ENCODE assay signal across 8 cellular contexts in the genomic region with DNA sequence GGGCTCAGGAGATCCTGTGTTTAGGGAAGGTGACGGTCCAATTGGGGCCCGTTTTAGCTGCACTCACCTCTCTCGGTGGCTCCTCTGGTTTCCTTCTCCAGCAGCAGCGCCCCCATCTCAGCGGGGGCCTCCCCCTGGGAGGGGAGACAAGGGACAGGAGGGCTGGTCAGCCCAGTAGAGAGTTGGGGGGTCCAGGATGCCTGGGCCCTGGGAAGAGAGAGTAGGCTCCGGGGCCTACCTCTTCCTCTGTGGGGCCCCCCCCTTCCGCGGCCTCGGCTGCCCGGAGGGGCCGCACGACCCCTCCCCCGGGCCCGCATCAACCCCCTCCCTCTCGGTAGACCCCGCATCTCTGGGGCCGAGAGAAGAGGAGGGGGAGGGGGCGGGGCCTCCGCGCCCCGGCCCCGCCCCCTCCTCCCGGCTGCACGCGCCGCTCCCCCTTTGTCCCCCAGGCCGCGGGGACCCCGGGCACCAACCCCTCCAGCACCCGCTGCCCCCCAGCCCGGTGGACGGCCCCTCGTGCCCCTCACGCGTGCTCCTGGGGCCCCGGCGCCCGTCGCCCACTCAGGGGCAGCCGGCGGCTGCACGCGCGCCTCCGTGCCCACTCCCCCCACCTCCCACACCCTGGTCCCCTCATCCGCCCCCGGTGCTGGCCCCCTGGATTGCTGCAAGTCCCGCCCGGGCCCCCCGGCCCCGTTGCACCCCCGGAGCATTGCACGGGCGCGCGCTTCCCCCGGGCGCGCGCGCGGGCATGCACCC. TPM values are rescaled to one million over a fixed set of nuclear protein-coding genes. Genes with fewer than 3 reads are reported as not detected.
A peak's percentile ranks its signal among the peaks of the same experiment; 100 is the strongest.
DNase-seq lines count a peak whose midpoint lies in the region; ATAC-seq lines count a peak whose summit lies in the region.

No MANE protein-coding gene starts in this region.

- peak overlapping the region; percentile 86 for H3K4me3 Mint-ChIP-seq in activated naive CD8-positive, alpha-beta T cell treated with anti-CD3 and anti-CD28 coated beads for 36 hours
- peak overlapping the region; percentile 71 to 95 (median 82) for H3K4me3 Mint-ChIP-seq in immature natural killer cell

- H3K27ac ChIP-seq in subcutaneous abdominal adipose tissue (ENCODE audit: low read depth, low read length) = peak overlapping the region; percentile 65

- no peaks in the 10 kb centered on the region for H3K27me3 Mint-ChIP-seq in activated naive CD8-positive, alpha-beta T cell treated with anti-CD3 and anti-CD28 coated beads for 36 hours
- H3K27me3 Mint-ChIP-seq in immature natural killer cell (ENCODE audit: low read depth in 3 of 3) = peaks cover 6 to 13% (median 10%) of the 10 kb centered on the region in 3 donors

- ATAC-seq in Right ventricle myocardium inferior = no peak
- no peak for ATAC-seq in left ventricle myocardium superior
- ATAC-seq in HG02938 (IDR thresholded peaks at IDR 0.05; ENCODE audit: unreplicated experiment) = no peak

- peaks cover 13% of the 10 kb centered on the region for H3K36me3 Mint-ChIP-seq in activated naive CD8-positive, alpha-beta T cell treated with anti-CD3 and anti-CD28 coated beads for 36 hours
- peaks cover 0 to 7% (median 3%) of the 10 kb centered on the region in 3 donors for H3K36me3 Mint-ChIP-seq in immature natural killer cell

- DNase-seq in Right ventricle myocardium inferior (ENCODE audit: missing footprints) (peak; percentile 76), left ventricle myocardium superior (no peak), immature natural killer cell (peak in 1 of 3 donors; percentile 3), HPDE6-E6E7 (ENCODE audit: extremely low spot score) (no peak), NCI-H1930 (lab: John Stamatoyannopoulos, UW) (no peak)
- DNase-seq in activated naive CD8-positive, alpha-beta T cell treated with anti-CD3 and anti-CD28 coated beads for 36 hours = no peak

- peak overlapping the region in 4 of 5 donors; percentile 10 to 76 (median 44) for H3K9ac ChIP-seq in subcutaneous abdominal adipose tissue (ENCODE audit: low read length in 5 of 5)

- no peaks in the 10 kb centered on the region for H3K9me3 Mint-ChIP-seq in activated naive CD8-positive, alpha-beta T cell treated with anti-CD3 and anti-CD28 coated beads for 36 hours
- H3K9me3 Mint-ChIP-seq in immature natural killer cell = no peaks in the 10 kb centered on the region

- intact Hi-C loops in Right ventricle myocardium inferior (cut with DNase I) (no loop called here), left ventricle myocardium superior (cut with micrococcal nuclease) (no loop called here)

- H3K4me1 Mint-ChIP-seq in activated naive CD8-positive, alpha-beta T cell treated with anti-CD3 and anti-CD28 coated beads for 36 hours = peaks cover 25% of the 10 kb centered on the region
- peaks cover 38 to 40% of the 10 kb centered on the region in 2 donors for H3K4me1 Mint-ChIP-seq in immature natural killer cell

- peaks cover 2 to 39% (median 27%) of the 10 kb centered on the region in 5 donors for H3K4me1 ChIP-seq in subcutaneous abdominal adipose tissue (ENCODE audit: control insufficient read depth in 5 of 5, insufficient read depth in 5 of 5, low read length in 5 of 5)

- H3K27me3 ChIP-seq in subcutaneous abdominal adipose tissue (ENCODE audit: control insufficient read depth in 5 of 5, insufficient read depth in 4 of 5, low read length in 5 of 5) = no peaks in the 10 kb centered on the region

- H3K9me3 ChIP-seq in subcutaneous abdominal adipose tissue (ENCODE audit: control insufficient read depth in 5 of 5, low read length in 5 of 5) = no peaks in the 10 kb centered on the region

- peak overlapping the region; percentile 48 to 98 (median 97) for H3K4me3 ChIP-seq in subcutaneous abdominal adipose tissue (ENCODE audit: low read depth in 1 of 5, low read length in 5 of 5)

- peaks cover 0 to 26% (median 20%) of the 10 kb centered on the region in 5 donors for H3K36me3 ChIP-seq in subcutaneous abdominal adipose tissue (ENCODE audit: control insufficient read depth in 5 of 5, insufficient read depth in 5 of 5, low read length in 5 of 5)

- H3K27ac Mint-ChIP-seq in activated naive CD8-positive, alpha-beta T cell treated with anti-CD3 and anti-CD28 coated beads for 36 hours = peak overlapping the region; percentile 85
- peak overlapping the region; percentile 67 to 94 (median 88) for H3K27ac Mint-ChIP-seq in immature natural killer cell

RNA-seq across cellular contexts. Expression of a gene that starts 0.5 kb away (rescaled TPM):
- total RNA-seq in Right ventricle myocardium inferior (16.8 TPM), left ventricle myocardium superior (17.1 TPM)
- 10 to 100 TPM; 63.4 to 64.0 TPM for total RNA-seq in activated naive CD8-positive, alpha-beta T cell treated with anti-CD3 and anti-CD28 coated beads for 36 hours
- 10 to 100 TPM; 18.8 to 52.1 (median 21.5) TPM for polyA plus RNA-seq in immature natural killer cell

RNA-seq across cellular contexts. Expression of a gene that starts 4.9 kb away (rescaled TPM):
- total RNA-seq in Right ventricle myocardium inferior (3.2 TPM), left ventricle myocardium superior (3.3 TPM)
- 1 to 10 TPM; 3.1 to 3.2 TPM for total RNA-seq in activated naive CD8-positive, alpha-beta T cell treated with anti-CD3 and anti-CD28 coated beads for 36 hours
- not detected for polyA plus RNA-seq in immature natural killer cell

RNA-seq across cellular contexts. Expression of a gene that starts 18.2 kb away (rescaled TPM):
- total RNA-seq in Right ventricle myocardium inferior (not detected), left ventricle myocardium superior (not detected)
- under 1 TPM in 1 of 2 experiments, not detected in 1; 0.30 TPM for total RNA-seq in activated naive CD8-positive, alpha-beta T cell treated with anti-CD3 and anti-CD28 coated beads for 36 hours
- polyA plus RNA-seq in immature natural killer cell = not detected

RNA-seq across cellular contexts. Expression of a gene that starts 30.5 kb away (rescaled TPM):
- 8.9 TPM for total RNA-seq in Right ventricle myocardium inferior
- total RNA-seq in left ventricle myocardium superior = 5.8 TPM
- total RNA-seq in activated naive CD8-positive, alpha-beta T cell treated with anti-CD3 and anti-CD28 coated beads for 36 hours = 1 to 10 TPM in 1 of 2 experiments, under 1 TPM in 1; 0.42 to 1.6 TPM
- under 1 TPM in 1 of 3 donors, not detected in 2; 0.74 TPM for polyA plus RNA-seq in immature natural killer cell

RNA-seq across cellular contexts. Expression of a gene that starts 34.4 kb away (rescaled TPM):
- total RNA-seq in Right ventricle myocardium inferior (25.6 TPM), left ventricle myocardium superior (24.9 TPM)
- 10 to 100 TPM; 12.4 to 12.9 TPM for total RNA-seq in activated naive CD8-positive, alpha-beta T cell treated with anti-CD3 and anti-CD28 coated beads for 36 hours
- 10 to 100 TPM; 37.5 to 44.9 (median 40.5) TPM for polyA plus RNA-seq in immature natural killer cell
